ENCODE assay signal across 8 cellular contexts in the genomic region with DNA sequence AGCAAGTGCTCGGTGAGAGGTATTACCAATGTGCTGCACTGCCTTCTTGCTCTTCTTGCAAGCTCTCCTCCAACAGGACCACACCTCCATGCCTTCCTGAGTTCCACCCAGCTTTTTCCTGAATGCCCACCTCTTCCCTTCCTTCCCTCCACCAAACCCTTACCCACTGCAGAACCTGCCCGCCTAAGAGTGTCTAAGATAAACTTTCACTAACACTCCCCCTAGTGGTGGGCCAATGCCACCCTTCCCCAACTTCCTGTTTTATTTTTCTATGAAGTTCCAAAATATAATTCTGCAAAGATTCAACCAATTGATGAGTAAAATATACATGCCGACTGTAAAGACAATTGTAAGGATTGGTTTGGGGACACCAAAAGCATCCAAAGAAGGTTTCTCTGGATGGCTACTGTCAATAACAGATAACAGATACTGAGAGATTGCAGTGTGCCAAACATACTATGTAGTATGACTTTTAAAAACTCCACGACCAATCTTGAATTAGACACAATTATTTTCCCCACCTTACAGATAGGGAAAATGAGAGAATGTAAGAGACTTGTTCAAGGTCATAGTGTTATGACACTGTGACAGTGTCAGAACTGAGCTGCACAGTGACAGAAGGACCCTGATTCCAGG. TPM values are rescaled to one million over a fixed set of nuclear protein-coding genes. Genes with fewer than 3 reads are reported as not detected.
DNase-seq lines count a peak whose midpoint lies in the region; ATAC-seq and TF ChIP-seq lines count a peak whose summit lies in the region.

No MANE protein-coding gene starts in this region.

- no peaks in the 10 kb centered on the region for H4K20me1 ChIP-seq in mammary epithelial cell (ENCODE audit: insufficient read depth, low read length)

- BruUV-seq in mammary epithelial cell (replicated peaks; lab: Mats Ljungman, UMichigan), result no TSS peak

- H3K9me3 ChIP-seq in CD8-positive, alpha-beta T cell (ENCODE audit: low read length), result no peaks in the 10 kb centered on the region
- H3K9me3 ChIP-seq in WERI-Rb-1 (ENCODE audit: severe bottlenecking) (peaks cover 7% of the 10 kb centered on the region), mammary epithelial cell (replicated peaks; ENCODE audit: insufficient read depth, low read length) (no peaks in the 10 kb centered on the region), right lobe of liver (no peaks in the 10 kb centered on the region)

- in situ Hi-C loops in mammary epithelial cell (cut with MboI; ENCODE audit: low sequenced_read_pairs in 2 of 2), result no loop called here

- DNase-seq in CD8-positive, alpha-beta T cell, result peak; percentile 13 to 62 (median 44)
- peak; percentile 67 for DNase-seq in NAMALWA (ENCODE audit: low spot score)
- peak; percentile 31 for DNase-seq in WERI-Rb-1
- DNase-seq in mammary epithelial cell, result no peak
- peak in 2 of 3 donors; percentile 35 to 62 for DNase-seq in right lobe of liver
- peak; percentile 21 for DNase-seq in stimulated activated CD8-positive, alpha-beta memory T cell treated with anti-CD3 and anti-CD28 coated beads, Interleukin-4, amount 100 ng/mL, for 24 hours (ENCODE audit: low read depth)
- no peak for DNase-seq in amniotic stem cell (lab: John Stamatoyannopoulos, UW)

- peak; percentile 86 for TF ChIP-seq CTCF in CD8-positive, alpha-beta T cell (IDR thresholded peaks at IDR 0.05)
- TF ChIP-seq CTCF in WERI-Rb-1 (IDR thresholded peaks at IDR 0.05; ENCODE audit: low read depth, low read length) (peak; percentile 73), mammary epithelial cell (conservative IDR thresholded peaks at IDR 0.05 in 1 of 2, IDR thresholded peaks at IDR 0.05 in 1 of 2; ENCODE audit: extremely low read depth in 1 of 2, insufficient read depth in 1 of 2, low read depth in 1 of 2, low read length in 2 of 2) (peak; percentile 81 to 92), right lobe of liver (IDR thresholded peaks at IDR 0.05) (peak; percentile 68 to 85 (median 76))

- no peak overlapping the region for H3K9ac ChIP-seq in mammary epithelial cell (ENCODE audit: insufficient read depth, low read length)

- H3K27me3 Mint-ChIP-seq in CD8-positive, alpha-beta T cell (ENCODE audit: low read depth), result peaks cover 13% of the 10 kb centered on the region

- dilution Hi-C loops in mammary epithelial cell (cut with HindIII; ENCODE audit: low sequenced_read_pairs), result no loop called here

- no peak overlapping the region for H3K27ac ChIP-seq in CD8-positive, alpha-beta T cell (ENCODE audit: low read depth, low read length)
- H3K27ac ChIP-seq in WERI-Rb-1 (no peak overlapping the region), mammary epithelial cell (ENCODE audit: insufficient read depth, low read depth, low read length) (no peak overlapping the region), right lobe of liver (no peak overlapping the region)

- no peaks in the 10 kb centered on the region for H3K4me1 ChIP-seq in CD8-positive, alpha-beta T cell (ENCODE audit: insufficient read depth, low read length)
- H3K4me1 ChIP-seq in mammary epithelial cell (ENCODE audit: insufficient read depth, low read length) (peaks cover 9% of the 10 kb centered on the region), right lobe of liver (no peaks in the 10 kb centered on the region)

- no peak overlapping the region for H3K4me3 Mint-ChIP-seq in CD8-positive, alpha-beta T cell

- no peaks in the 10 kb centered on the region for H3K27me3 ChIP-seq in CD8-positive, alpha-beta T cell (ENCODE audit: insufficient read depth, low read length)
- H3K27me3 ChIP-seq in WERI-Rb-1 (ENCODE audit: insufficient read depth, low read depth, severe bottlenecking) (peaks cover 24% of the 10 kb centered on the region), mammary epithelial cell (ENCODE audit: insufficient read depth, low read length) (no peaks in the 10 kb centered on the region), right lobe of liver (no peaks in the 10 kb centered on the region)

- intact Hi-C loops in CD8-positive, alpha-beta T cell (cut with DNase I, micrococcal nuclease), result loop anchor here (1.0 to 10.0 kb wide), 4 partner anchors 56 to 908 kb away; no protein-coding TSS in a partner anchor
- intact Hi-C loops in mammary epithelial cell (cut with micrococcal nuclease) (loop anchor here (1.0 kb wide), 2 partner anchors 29 to 275 kb away; no protein-coding TSS in a partner anchor), right lobe of liver (cut with DNase I) (no loop called here)

- no peaks in the 10 kb centered on the region for H3K36me3 Mint-ChIP-seq in CD8-positive, alpha-beta T cell

- H3K36me3 ChIP-seq in CD8-positive, alpha-beta T cell (ENCODE audit: insufficient read depth, low read length), result no peaks in the 10 kb centered on the region
- H3K36me3 ChIP-seq in WERI-Rb-1 (no peaks in the 10 kb centered on the region), mammary epithelial cell (ENCODE audit: insufficient read depth, low read length) (no peaks in the 10 kb centered on the region), right lobe of liver (no peaks in the 10 kb centered on the region)

- TF ChIP-seq POLR2A in right lobe of liver (IDR thresholded peaks at IDR 0.05), result no peak

- ATAC-seq in CD8-positive, alpha-beta T cell, result peak; percentile 79
- ATAC-seq in GM21360 (IDR thresholded peaks at IDR 0.05; ENCODE audit: unreplicated experiment) (peak; percentile 72), right lobe of liver (peak; percentile 72 to 79 (median 76))

- H3K4me1 Mint-ChIP-seq in CD8-positive, alpha-beta T cell (ENCODE audit: low read depth), result peaks cover 1% of the 10 kb centered on the region

- peaks cover 6% of the 10 kb centered on the region for H3K9me3 Mint-ChIP-seq in CD8-positive, alpha-beta T cell

- H3K27ac Mint-ChIP-seq in CD8-positive, alpha-beta T cell, result no peak overlapping the region

- POLR2A ChIA-PET in CD8-positive, alpha-beta T cell (lab: Charles Lee), result no interaction called here

- peak overlapping the region; percentile 23 for H2AFZ ChIP-seq in mammary epithelial cell (ENCODE audit: low read depth, low read length)

- H3K79me2 ChIP-seq in mammary epithelial cell (ENCODE audit: insufficient read depth, low read length), result no peaks in the 10 kb centered on the region

- WGBS in mammary epithelial cell (ENCODE audit: low coverage, missing lambda C conversion rate), result 43% methylated on average over 4 of the region's 4 CpGs
- WGBS in right lobe of liver (ENCODE audit: insufficient coverage, low coverage, low lambda C conversion rate, missing lambda C conversion rate), result 34% methylated on average over 4 of the region's 4 CpGs

- no peak overlapping the region for H3K4me2 ChIP-seq in mammary epithelial cell (ENCODE audit: insufficient read depth, low read depth, low read length)

- CTCF ChIA-PET in CD8-positive, alpha-beta T cell (lab: Charles Lee), result interaction anchor here (0.6 to 4.8 kb wide), 21 partner anchors 9 to 141 kb away, joined by 3 to 27 read pairs (median 4); no protein-coding TSS in a partner anchor
- CTCF ChIA-PET in mammary epithelial cell (lab: Charles Lee; ENCODE audit: low non-redundant PET), result interaction anchor here (1.2 kb wide), 1 partner anchor 28 kb away, joined by 6 read pairs; no protein-coding TSS in a partner anchor

- no peak overlapping the region for H3K4me3 ChIP-seq in CD8-positive, alpha-beta T cell (ENCODE audit: low read depth, low read length)
- H3K4me3 ChIP-seq in WERI-Rb-1 (ENCODE audit: low read depth, low read length), result no peak overlapping the region
- H3K4me3 ChIP-seq in mammary epithelial cell (replicated peaks in 1 of 3; ENCODE audit: insufficient read depth in 1 of 3, low read depth in 2 of 3, low read length in 3 of 3), result no peak overlapping the region
- H3K4me3 ChIP-seq in right lobe of liver, result no peak overlapping the region

RNA-seq across cellular contexts. Expression of a gene that starts 38.6 kb away (rescaled TPM):
- 100 to 1,000 TPM; 109 to 119 TPM for total RNA-seq in CD8-positive, alpha-beta T cell
- 10 to 100 TPM; 20.8 to 21.2 TPM for total RNA-seq in mammary epithelial cell
- polyA plus RNA-seq in mammary epithelial cell, result 15.9 TPM
- 41.6 TPM for polyA minus RNA-seq in mammary epithelial cell
- total RNA-seq in right lobe of liver, result 10 to 100 TPM in 5 of 6 experiments, 1 to 10 TPM in 1; 9.9 to 38.0 (median 12.9) TPM

Comparison
In these comparisons a context has a peak if more than half of its experiments do, and no peak if none do; other contexts are left out.
1. DNase-seq: peak in CD8-positive, alpha-beta T cell (7 of 7), NAMALWA (single experiment), WERI-Rb-1 (single experiment), right lobe of liver (2 of 3) and stimulated activated CD8-positive, alpha-beta memory T cell treated with anti-CD3 and anti-CD28 coated beads, Interleukin-4, amount 100 ng/mL, for 24 hours (single experiment); none in mammary epithelial cell (single experiment) and amniotic stem cell (single experiment).
2. intact Hi-C loops: an anchor here in CD8-positive, alpha-beta T cell (1.0 to 10.0 kb wide) and mammary epithelial cell (1.0 kb wide); none called in right lobe of liver.
3. Peak in every context shown above with its lines, with median percentiles within 50 percentile points of each other: ATAC-seq and CTCF ChIP-seq.